In the genomic region with DNA sequence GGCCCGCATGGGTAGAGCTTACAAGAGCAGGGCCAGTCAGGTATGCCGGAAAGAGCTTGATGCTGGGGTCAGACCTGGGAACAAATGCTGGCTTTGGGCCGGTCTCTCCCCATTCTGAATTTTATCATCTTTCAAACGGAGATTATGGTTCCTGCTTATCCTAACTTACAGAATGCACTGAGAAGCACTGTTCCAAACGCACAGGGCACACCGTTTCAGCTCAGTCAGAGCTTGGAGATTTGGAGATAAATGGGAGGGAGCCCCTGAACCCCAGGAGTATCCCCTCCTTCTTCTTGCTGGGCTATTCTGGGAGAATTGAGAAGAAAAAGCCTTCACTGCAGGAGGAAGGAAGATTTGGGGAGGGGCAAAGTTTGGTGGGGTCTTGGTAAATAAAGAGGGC, we compare ENCODE assay signal across 21 cellular contexts.
"Had no signal": no experiment of that assay in that cellular context is flagged by ENCODE, and none has a peak within 500 bp of the region (broad histone marks: within the 10 kb centered on the region; RNA-seq: fewer than 3 reads in every experiment).

No MANE protein-coding gene starts in this region.

- H3K27me3 Mint-ChIP-seq: activated CD4-positive, alpha-beta T cell treated with anti-CD3 and anti-CD28 coated beads, Interleukin-2, amount 10 ng/mL, durations not matched to agents 24 days and 14 days; activated T-helper 17 cell treated with anti-CD3 and anti-CD28 coated beads, Interleukin-2, amount 50 U/mL, for 72 hours had no signal

- H3K36me3 Mint-ChIP-seq: activated CD4-positive, alpha-beta memory T cell treated with anti-CD3 and anti-CD28 coated beads for 36 hours; activated naive CD8-positive, alpha-beta T cell had no signal

- H3K4me3 Mint-ChIP-seq: activated CD4-positive, alpha-beta memory T cell treated with anti-CD3 and anti-CD28 coated beads for 36 hours; activated CD4-positive, alpha-beta T cell treated with anti-CD3 and anti-CD28 coated beads for 36 hours; activated CD4-positive, alpha-beta T cell treated with anti-CD3 and anti-CD28 coated beads, Interleukin-2, amount 10 ng/mL, durations not matched to agents 24 days and 14 days; activated CD8-positive, alpha-beta T cell treated with anti-CD3 and anti-CD28 coated beads, Interleukin-2, amount 10 ng/mL, durations not matched to agents 7 days and 5 days; activated naive CD8-positive, alpha-beta T cell; activated T-cell treated with anti-CD3 and anti-CD28 coated beads, Interleukin-2, amount 50 U/mL, for 4 hours; activated T-helper 17 cell treated with anti-CD3 and anti-CD28 coated beads, Interleukin-2, amount 50 U/mL, for 72 hours; endodermal cell had no signal

- H3K27ac Mint-ChIP-seq: activated CD4-positive, alpha-beta memory T cell treated with anti-CD3 and anti-CD28 coated beads for 36 hours; activated CD4-positive, alpha-beta T cell treated with anti-CD3 and anti-CD28 coated beads for 36 hours; activated CD4-positive, alpha-beta T cell treated with anti-CD3 and anti-CD28 coated beads, Interleukin-2, amount 10 ng/mL, durations not matched to agents 24 days and 14 days; activated CD8-positive, alpha-beta T cell treated with anti-CD3 and anti-CD28 coated beads, Interleukin-2, amount 10 ng/mL, durations not matched to agents 7 days and 5 days; activated naive CD8-positive, alpha-beta T cell; activated T-helper 17 cell treated with anti-CD3 and anti-CD28 coated beads, Interleukin-2, amount 50 U/mL, for 72 hours; endodermal cell had no signal

- H3K4me1 Mint-ChIP-seq: activated CD4-positive, alpha-beta T cell treated with anti-CD3 and anti-CD28 coated beads for 36 hours; activated CD4-positive, alpha-beta T cell treated with anti-CD3 and anti-CD28 coated beads, Interleukin-2, amount 10 ng/mL, durations not matched to agents 24 days and 14 days; activated T-helper 17 cell treated with anti-CD3 and anti-CD28 coated beads, Interleukin-2, amount 50 U/mL, for 72 hours; endodermal cell had no signal

- H3K9me3 Mint-ChIP-seq: activated CD4-positive, alpha-beta memory T cell treated with anti-CD3 and anti-CD28 coated beads for 36 hours; activated CD4-positive, alpha-beta T cell treated with anti-CD3 and anti-CD28 coated beads, Interleukin-2, amount 10 ng/mL, durations not matched to agents 24 days and 14 days; activated T-cell treated with anti-CD3 and anti-CD28 coated beads, Interleukin-2, amount 50 U/mL, for 4 hours; activated T-helper 17 cell treated with anti-CD3 and anti-CD28 coated beads, Interleukin-2, amount 50 U/mL, for 72 hours had no signal

- ATAC-seq: activated CD4-positive, alpha-beta T cell treated with anti-CD3 and anti-CD28 coated beads for 36 hours; activated CD8-positive, alpha-beta T cell treated with anti-CD3 and anti-CD28 coated beads, Interleukin-2, amount 10 ng/mL, durations not matched to agents 7 days and 5 days; activated T-cell treated with anti-CD3 and anti-CD28 coated beads, Interleukin-2, amount 50 U/mL, for 4 hours; activated T-helper 17 cell treated with anti-CD3 and anti-CD28 coated beads, Interleukin-2, amount 50 U/mL, for 72 hours; esophagus mucosa had no signal

- DNase-seq: activated CD4-positive, alpha-beta memory T cell treated with anti-CD3 and anti-CD28 coated beads for 36 hours; activated CD4-positive, alpha-beta T cell treated with anti-CD3 and anti-CD28 coated beads for 36 hours; activated CD4-positive, alpha-beta T cell treated with anti-CD3 and anti-CD28 coated beads, Interleukin-2, amount 10 ng/mL, durations not matched to agents 24 days and 14 days; activated CD4-positive, CD25-positive, alpha-beta regulatory T cell; activated CD4-positive, CD25-positive, alpha-beta regulatory T cell treated with anti-CD3 and anti-CD28 coated beads, Interleukin-2, amount 50 U/mL, for 72 hours; activated CD8-positive, alpha-beta T cell treated with anti-CD3 and anti-CD28 coated beads, Interleukin-2, amount 10 ng/mL, durations not matched to agents 7 days and 5 days; activated effector memory CD4-positive, alpha-beta T cell treated with Interleukin-2 at 50 U/mL for 16 hours; activated gamma-delta T cell treated with Interleukin-2 at 50 U/mL for 16 hours; activated naive CD4-positive, alpha-beta T cell treated with anti-CD3 and anti-CD28 coated beads, Interleukin-2, amount 50 U/mL, for 16 hours; activated naive CD4-positive, alpha-beta T cell treated with Interleukin-2 at 50 U/mL for 16 hours; activated T-cell treated with anti-CD3 and anti-CD28 coated beads, Interleukin-2, amount 50 U/mL, for 4 hours; amniotic stem cell; anterior cingulate cortex; caudate nucleus; effector memory CD4-positive, alpha-beta T cell; foreskin fibroblast; T-helper 2 cell had no signal
